In genomic region chr3:4426261-4426781, GRCh38 we compare ENCODE assay signal across 12 cellular contexts. TPM values are rescaled to one million over a fixed set of nuclear protein-coding genes. Genes with fewer than 3 reads are reported as not detected.
DNase-seq lines count a peak whose midpoint lies in the region; ATAC-seq and TF ChIP-seq lines count a peak whose summit lies in the region.
"Had no signal": no experiment of that assay in that cellular context is flagged by ENCODE, and none has a peak within 500 bp of the region (broad histone marks: within the 10 kb centered on the region; RNA-seq: fewer than 3 reads in every experiment).

No MANE protein-coding gene starts in this region.

- H3K27ac Mint-ChIP-seq in activated naive CD8-positive, alpha-beta T cell treated with anti-CD3 and anti-CD28 coated beads, Interleukin-2, amount 50 U/mL, for 24 hours: peak overlapping the region; percentile 84
- no peak overlapping the region for H3K27ac Mint-ChIP-seq in T-helper 17 cell
- H3K27ac Mint-ChIP-seq: activated CD4-positive, alpha-beta T cell treated with anti-CD3 and anti-CD28 coated beads, Interleukin-2, amount 10 ng/mL, durations not matched to agents 7 days and 5 days; CD4-positive, CD25-positive, alpha-beta regulatory T cell had no signal

- no peak for TF ChIP-seq POLR2A in body of pancreas (IDR thresholded peaks at IDR 0.05)

- POLR2A ChIA-PET in AG04450 (lab: Yijun Ruan, JAX): interaction anchor here (0.7 to 1.1 kb wide), 2 partner anchors 41 to 67 kb away, joined by 3 to 9 read pairs; partner anchors contain the start of genes ITPR1 and SUMF1

- CTCF ChIA-PET in AG04450 (lab: Charles Lee): interaction anchor here (1.3 kb wide), 2 partner anchors 76 to 207 kb away, joined by 5 to 7 read pairs; no protein-coding TSS in a partner anchor

- 72 to 73% methylated on average over 3 of the region's 3 CpGs for WGBS in body of pancreas, 2 donors

- H3K36me3 ChIP-seq in left lung (peaks cover 0 to 2% of the 10 kb centered on the region in 2 donors), body of pancreas (replicated peaks in 1 of 2; ENCODE audit: insufficient read depth in 1 of 2, low read depth in 2 of 2) (no peaks in the 10 kb centered on the region)

- H3K4me3 ChIP-seq in AG04450 (ENCODE audit: low read depth, low read length) (no peak overlapping the region), left lung (no peak overlapping the region), body of pancreas (no peak overlapping the region)
- H3K4me3 ChIP-seq: spleen had no signal

- intact Hi-C loops in left lung (cut with DNase I): no loop called here
- intact Hi-C loops in posterior vena cava (cut with DNase I): no loop called here
- intact Hi-C loops in body of pancreas (cut with DNase I): no loop called here

- H3K9me3 Mint-ChIP-seq in activated naive CD8-positive, alpha-beta T cell treated with anti-CD3 and anti-CD28 coated beads, Interleukin-2, amount 50 U/mL, for 24 hours: peaks cover 8% of the 10 kb centered on the region
- H3K9me3 Mint-ChIP-seq: CD4-positive, CD25-positive, alpha-beta regulatory T cell; effector memory CD8-positive, alpha-beta T cell had no signal

- ATAC-seq in GM21390 (IDR thresholded peaks at IDR 0.05; ENCODE audit: unreplicated experiment): peak; percentile 2
- ATAC-seq in activated naive CD8-positive, alpha-beta T cell treated with anti-CD3 and anti-CD28 coated beads, Interleukin-2, amount 50 U/mL, for 24 hours: no peak
- ATAC-seq in left lung: no peak
- ATAC-seq in T-helper 17 cell: no peak
- ATAC-seq in body of pancreas: no peak
- ATAC-seq: effector memory CD8-positive, alpha-beta T cell had no signal

- H3K4me1 Mint-ChIP-seq in activated naive CD8-positive, alpha-beta T cell treated with anti-CD3 and anti-CD28 coated beads, Interleukin-2, amount 50 U/mL, for 24 hours: peaks cover 36% of the 10 kb centered on the region
- H3K4me1 Mint-ChIP-seq in T-helper 17 cell: peaks cover 6% of the 10 kb centered on the region

- TF ChIP-seq CTCF in AG04450 (IDR thresholded peaks at IDR 0.05; ENCODE audit: low read depth, low read length): no peak
- TF ChIP-seq CTCF in left lung (IDR thresholded peaks at IDR 0.05): no peak
- no peak for TF ChIP-seq CTCF in body of pancreas (IDR thresholded peaks at IDR 0.05)

- peaks cover 0 to 10% of the 10 kb centered on the region in 2 donors for H3K4me1 ChIP-seq in left lung
- no peaks in the 10 kb centered on the region for H3K4me1 ChIP-seq in body of pancreas

- no peak overlapping the region for H3K4me3 Mint-ChIP-seq in activated naive CD8-positive, alpha-beta T cell treated with anti-CD3 and anti-CD28 coated beads, Interleukin-2, amount 50 U/mL, for 24 hours
- H3K4me3 Mint-ChIP-seq in T-helper 17 cell: no peak overlapping the region
- H3K4me3 Mint-ChIP-seq: activated CD4-positive, alpha-beta T cell treated with anti-CD3 and anti-CD28 coated beads, Interleukin-2, amount 10 ng/mL, durations not matched to agents 7 days and 5 days; CD4-positive, CD25-positive, alpha-beta regulatory T cell; effector memory CD8-positive, alpha-beta T cell had no signal

- H3K36me3 Mint-ChIP-seq in activated naive CD8-positive, alpha-beta T cell treated with anti-CD3 and anti-CD28 coated beads, Interleukin-2, amount 50 U/mL, for 24 hours (ENCODE audit: low read depth): peaks cover 15% of the 10 kb centered on the region
- H3K36me3 Mint-ChIP-seq in T-helper 17 cell (ENCODE audit: low read depth): peaks cover 4% of the 10 kb centered on the region

- peak overlapping the region; percentile 57 for H3K27ac ChIP-seq in AG04450 (ENCODE audit: low read depth, low read length)
- H3K27ac ChIP-seq in left lung: peak overlapping the region; percentile 5 to 43
- H3K27ac ChIP-seq in body of pancreas: no peak overlapping the region
- H3K27ac ChIP-seq: spleen had no signal

- H3K27me3 ChIP-seq in AG04450 (ENCODE audit: control insufficient read depth, insufficient read depth, low read length): no peaks in the 10 kb centered on the region
- H3K27me3 ChIP-seq in left lung: no peaks in the 10 kb centered on the region
- H3K27me3 ChIP-seq in body of pancreas: no peaks in the 10 kb centered on the region
- H3K27me3 ChIP-seq: spleen had no signal

- H3K9me3 ChIP-seq in AG04450 (ENCODE audit: control insufficient read depth, insufficient read depth, low read length): no peaks in the 10 kb centered on the region
- no peaks in the 10 kb centered on the region for H3K9me3 ChIP-seq in left lung
- H3K9me3 ChIP-seq in T-helper 17 cell (ENCODE audit: control insufficient read depth, low read length, poor library complexity, severe bottlenecking): no peaks in the 10 kb centered on the region
- H3K9me3 ChIP-seq in body of pancreas: no peaks in the 10 kb centered on the region

- DNase-seq in AG04450 (ENCODE audit: low read depth, low spot score) (no peak), left lung (no peak), posterior vena cava (ENCODE audit: low spot score) (no peak), activated gamma-delta T cell (lab: John Stamatoyannopoulos, UW) (no peak), T-helper 17 cell (no peak), body of pancreas (no peak)
- no peak for DNase-seq in activated naive CD8-positive, alpha-beta T cell treated with anti-CD3 and anti-CD28 coated beads, Interleukin-2, amount 50 U/mL, for 24 hours
- DNase-seq: activated CD4-positive, alpha-beta T cell treated with anti-CD3 and anti-CD28 coated beads, Interleukin-2, amount 10 ng/mL, durations not matched to agents 7 days and 5 days; CD4-positive, CD25-positive, alpha-beta regulatory T cell; effector memory CD8-positive, alpha-beta T cell; spleen had no signal

- H3K27me3 Mint-ChIP-seq in activated naive CD8-positive, alpha-beta T cell treated with anti-CD3 and anti-CD28 coated beads, Interleukin-2, amount 50 U/mL, for 24 hours: no peaks in the 10 kb centered on the region
- no peaks in the 10 kb centered on the region for H3K27me3 Mint-ChIP-seq in T-helper 17 cell
- H3K27me3 Mint-ChIP-seq: activated CD4-positive, alpha-beta T cell treated with anti-CD3 and anti-CD28 coated beads, Interleukin-2, amount 10 ng/mL, durations not matched to agents 7 days and 5 days; CD4-positive, CD25-positive, alpha-beta regulatory T cell; effector memory CD8-positive, alpha-beta T cell had no signal

RNA-seq across cellular contexts. Expression of gene SUMF1, which starts 40.7 kb away (rescaled TPM):
- polyA plus RNA-seq in AG04450 (2011; rRNA removed): 46.5 and 51.4 TPM in 2 replicates
- polyA minus RNA-seq in AG04450 (2011; rRNA and poly(A)+ RNA removed): 29.4 and 31.3 TPM in 2 replicates
- total RNA-seq in left lung (10 to 100 TPM; 34.3 to 43.9 TPM), posterior vena cava (10 to 100 TPM; 24.3 to 29.8 TPM), T-helper 17 cell (10 to 100 TPM; 13.1 to 15.3 TPM), body of pancreas (10 to 100 TPM; 30.7 to 32.7 TPM)

Comparison
In these comparisons a context has a peak if more than half of its experiments do, and no peak if none do; other contexts are left out.
1. H3K27ac ChIP-seq: peak in AG04450 (single experiment) and left lung (2 of 2); none in body of pancreas (0 of 4).